Comparison of ENCODE assay signal across 1 cellular context in the genomic region with DNA sequence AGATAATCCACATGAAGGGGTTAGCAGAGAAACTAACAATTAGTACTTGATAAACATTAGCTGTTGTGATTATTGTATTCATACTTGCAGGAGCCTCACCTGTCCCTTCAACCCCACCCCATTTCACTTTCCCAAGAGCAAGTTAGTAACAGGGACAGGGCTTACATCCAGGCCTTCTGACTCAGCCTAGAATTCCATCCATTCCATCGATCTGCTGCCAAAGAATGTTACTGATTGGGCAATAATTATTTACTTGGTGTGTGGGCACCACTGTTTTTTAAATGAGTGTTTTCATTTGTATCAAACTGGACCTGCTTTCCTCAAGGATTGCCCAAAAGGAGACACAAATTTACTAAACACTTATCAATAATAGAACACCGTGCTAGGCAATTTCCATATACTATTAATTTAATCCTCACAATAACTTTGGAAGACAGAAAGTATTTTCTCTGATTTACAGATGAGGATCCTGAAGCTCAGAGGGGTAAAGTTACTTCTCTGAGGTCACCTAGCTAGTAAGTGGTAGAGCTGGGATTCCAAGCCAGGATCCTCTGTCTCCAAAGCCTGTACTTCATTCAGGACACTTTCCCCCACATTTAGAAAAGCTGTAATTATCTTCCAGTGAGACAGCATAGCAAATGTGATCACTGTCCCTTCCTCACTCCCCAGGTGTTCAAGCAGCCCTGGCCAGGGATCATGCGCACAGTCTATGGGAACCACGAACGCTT.
TF ChIP-seq lines count a peak whose summit lies in the region.

No MANE protein-coding gene starts in this region.

TF ChIP-seq in liver, 16 proteins besides CTCF, POLR2A, EP300 and RAD21 (continued from another document):
- TF ChIP-seq, protein P1, sequence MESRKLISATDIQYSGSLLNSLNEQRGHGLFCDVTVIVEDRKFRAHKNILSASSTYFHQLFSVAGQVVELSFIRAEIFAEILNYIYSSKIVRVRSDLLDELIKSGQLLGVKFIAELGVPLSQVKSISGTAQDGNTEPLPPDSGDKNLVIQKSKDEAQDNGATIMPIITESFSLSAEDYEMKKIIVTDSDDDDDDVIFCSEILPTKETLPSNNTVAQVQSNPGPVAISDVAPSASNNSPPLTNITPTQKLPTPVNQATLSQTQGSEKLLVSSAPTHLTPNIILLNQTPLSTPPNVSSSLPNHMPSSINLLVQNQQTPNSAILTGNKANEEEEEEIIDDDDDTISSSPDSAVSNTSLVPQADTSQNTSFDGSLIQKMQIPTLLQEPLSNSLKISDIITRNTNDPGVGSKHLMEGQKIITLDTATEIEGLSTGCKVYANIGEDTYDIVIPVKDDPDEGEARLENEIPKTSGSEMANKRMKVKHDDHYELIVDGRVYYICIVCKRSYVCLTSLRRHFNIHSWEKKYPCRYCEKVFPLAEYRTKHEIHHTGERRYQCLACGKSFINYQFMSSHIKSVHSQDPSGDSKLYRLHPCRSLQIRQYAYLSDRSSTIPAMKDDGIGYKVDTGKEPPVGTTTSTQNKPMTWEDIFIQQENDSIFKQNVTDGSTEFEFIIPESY (IDR thresholded peaks at IDR 0.05): peak; percentile 42
- TF ChIP-seq HNF4A (conservative IDR thresholded peaks at IDR 0.05) (peak; percentile 70 to 77), GABPA (IDR thresholded peaks at IDR 0.05 in 1 of 2, conservative IDR thresholded peaks at IDR 0.05 in 1 of 2) (no peak), HNF4G (IDR thresholded peaks at IDR 0.05) (no peak), JUND (IDR thresholded peaks at IDR 0.05) (peak; percentile 84 to 95), EGR1 (IDR thresholded peaks at IDR 0.05; ENCODE audit: low read depth in 2 of 2) (peak in 1 of 2 donors; percentile 15), FOXA2 (IDR thresholded peaks at IDR 0.05) (peak; percentile 59), RXRA (IDR thresholded peaks at IDR 0.05) (peak; percentile 62 to 75)
- TF ChIP-seq, protein P2, sequence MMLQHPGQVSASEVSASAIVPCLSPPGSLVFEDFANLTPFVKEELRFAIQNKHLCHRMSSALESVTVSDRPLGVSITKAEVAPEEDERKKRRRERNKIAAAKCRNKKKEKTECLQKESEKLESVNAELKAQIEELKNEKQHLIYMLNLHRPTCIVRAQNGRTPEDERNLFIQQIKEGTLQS (IDR thresholded peaks at IDR 0.05): peak; percentile 63
